Comparison of ENCODE assay signal across 22 cellular contexts in the genomic region with DNA sequence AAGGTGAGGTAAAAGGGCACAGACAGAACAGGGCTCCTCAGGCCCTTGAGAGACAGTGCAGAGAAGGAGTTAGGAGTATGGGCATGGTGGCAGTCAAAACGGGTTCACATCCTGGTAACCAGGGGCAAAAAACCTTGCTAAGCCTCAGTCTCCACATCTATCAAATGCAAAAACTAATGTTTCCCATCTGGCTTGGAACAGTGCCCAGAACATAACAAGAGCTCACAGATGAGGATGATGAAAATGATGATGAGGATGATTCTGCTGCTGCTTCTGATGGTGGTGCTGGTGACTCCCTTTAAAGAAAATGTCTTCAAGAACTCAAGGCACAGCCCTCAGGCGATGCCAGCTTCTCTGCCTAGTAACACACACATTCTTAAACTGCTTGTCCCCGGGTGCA. TPM values are rescaled to one million over a fixed set of nuclear protein-coding genes. Genes with fewer than 3 reads are reported as not detected.
DNase-seq lines count a peak whose midpoint lies in the region; ATAC-seq and TF ChIP-seq lines count a peak whose summit lies in the region.
"Had no signal": no experiment of that assay in that cellular context is flagged by ENCODE, and none has a peak within 500 bp of the region (broad histone marks: within the 10 kb centered on the region; RNA-seq: fewer than 3 reads in every experiment).

No MANE protein-coding gene starts in this region.

- DNase-seq in AG10803 (ENCODE audit: low read depth): peak; percentile 56
- DNase-seq in GM23248: peak; percentile 30
- peak; percentile 16 for DNase-seq in RPMI8226
- peak; percentile 8 to 18 for DNase-seq in fibroblast of lung (ENCODE audit: low read depth in 2 of 2)
- DNase-seq in vagina (ENCODE audit: extremely low spot score in 2 of 2): no peak
- no peak for DNase-seq in inferior parietal cortex (ENCODE audit: extremely low spot score)
- DNase-seq in gastrocnemius medialis: no peak
- DNase-seq: DMS79 treated with DMSO at 0.1 percent for 48 hours, GDM1, NCI-H1105 treated with DMSO at 0.1 percent for 48 hours, NCI-H187, NCI-H2227 treated with DMSO at 0.1 percent for 48 hours, NCI-H510A treated with DMSO at 0.1 percent for 48 hours, NCI-H82, T-cell had no signal

- no peaks in the 10 kb centered on the region for H3K27me3 ChIP-seq in GM23248 (replicated peaks; ENCODE audit: insufficient read depth)
- H3K27me3 ChIP-seq in fibroblast of lung (ENCODE audit: control insufficient read depth, insufficient read depth, low read length): peaks cover 1% of the 10 kb centered on the region
- H3K27me3 ChIP-seq in vagina: no peaks in the 10 kb centered on the region
- H3K27me3 ChIP-seq in gastrocnemius medialis: no peaks in the 10 kb centered on the region

- H3K9ac ChIP-seq in GM23248 (no peak overlapping the region), fibroblast of lung (ENCODE audit: insufficient read depth, low read length) (no peak overlapping the region)

- H3K4me1 ChIP-seq in GM23248 (ENCODE audit: insufficient read depth) (no peaks in the 10 kb centered on the region), fibroblast of lung (ENCODE audit: control insufficient read depth, extremely low read depth, insufficient read depth, low read length) (no peaks in the 10 kb centered on the region), vagina (no peaks in the 10 kb centered on the region), gastrocnemius medialis (no peaks in the 10 kb centered on the region)

- no peaks in the 10 kb centered on the region for H3K79me2 ChIP-seq in GM23248 (ENCODE audit: insufficient read depth)
- no peaks in the 10 kb centered on the region for H3K79me2 ChIP-seq in fibroblast of lung (ENCODE audit: control insufficient read depth, insufficient read depth, low read length)

- intact Hi-C loops in vagina (cut with DNase I) (no loop called here), gastrocnemius medialis (cut with DNase I; ENCODE audit: low total_unique reads) (no loop called here)

- H3K36me3 ChIP-seq in GM23248 (ENCODE audit: low read depth): no peaks in the 10 kb centered on the region
- no peaks in the 10 kb centered on the region for H3K36me3 ChIP-seq in fibroblast of lung (ENCODE audit: control insufficient read depth, insufficient read depth, low read length)
- H3K36me3 ChIP-seq in vagina: no peaks in the 10 kb centered on the region
- no peaks in the 10 kb centered on the region for H3K36me3 ChIP-seq in gastrocnemius medialis

- no peaks in the 10 kb centered on the region for H3K9me2 ChIP-seq in GM23248 (ENCODE audit: insufficient read depth)

- H4K20me1 ChIP-seq in GM23248 (ENCODE audit: insufficient read depth) (no peaks in the 10 kb centered on the region), fibroblast of lung (ENCODE audit: control insufficient read depth, extremely low read depth, insufficient read depth, low read length) (no peaks in the 10 kb centered on the region)

- 17 to 25% methylated on average over 3 of the region's 3 CpGs for WGBS in GM23248 (ENCODE audit: low coverage in 1 of 2, low lambda C conversion rate in 2 of 2, missing lambda C conversion rate in 2 of 2), 2 experiments

- in situ Hi-C loops in GM23248 (cut with MboI): no loop called here
- in situ Hi-C loops in gastrocnemius medialis (cut with MboI; ENCODE audit: low sequenced_read_pairs in 4 of 4): no loop called here

- 0 out of 2 replicates have a peak, but pooled peaks cover 8% of the 10 kb centered on the region for H3F3A ChIP-seq in GM23248 (ENCODE audit: insufficient read depth)

- H3K4me3 ChIP-seq in AG10803 (ENCODE audit: low read length): no peak overlapping the region
- H3K4me3 ChIP-seq in GM23248: no peak overlapping the region
- H3K4me3 ChIP-seq in fibroblast of lung (replicated peaks in 1 of 4; ENCODE audit: control extremely low read depth in 1 of 4, insufficient read depth in 1 of 4, low read depth in 3 of 4, low read length in 4 of 4): no peak overlapping the region
- H3K4me3 ChIP-seq in vagina: no peak overlapping the region
- no peak overlapping the region for H3K4me3 ChIP-seq in gastrocnemius medialis
- H3K4me3 ChIP-seq: K562 had no signal

- H3K27ac ChIP-seq in GM23248: no peak overlapping the region
- no peak overlapping the region for H3K27ac ChIP-seq in fibroblast of lung (ENCODE audit: insufficient read depth, low read length)
- no peak overlapping the region for H3K27ac ChIP-seq in vagina
- no peak overlapping the region for H3K27ac ChIP-seq in gastrocnemius medialis

- H2AFZ ChIP-seq in GM23248 (no peak overlapping the region), fibroblast of lung (ENCODE audit: low read length) (no peak overlapping the region)

- ATAC-seq in GM18861 (IDR thresholded peaks at IDR 0.05; ENCODE audit: unreplicated experiment): no peak
- no peak for ATAC-seq in gastrocnemius medialis
- ATAC-seq: K562, Panc1, Right ventricle myocardium inferior, T-cell had no signal

- no peaks in the 10 kb centered on the region for H3K9me3 ChIP-seq in GM23248 (ENCODE audit: low read depth)
- H3K9me3 ChIP-seq in fibroblast of lung (ENCODE audit: control insufficient read depth, insufficient read depth, low read depth, low read length): no peaks in the 10 kb centered on the region
- H3K9me3 ChIP-seq in vagina: no peaks in the 10 kb centered on the region
- no peaks in the 10 kb centered on the region for H3K9me3 ChIP-seq in gastrocnemius medialis

- TF ChIP-seq CTCF in AG10803 (conservative IDR thresholded peaks at IDR 0.05; ENCODE audit: low read length): no peak
- no peak for TF ChIP-seq CTCF in fibroblast of lung (conservative IDR thresholded peaks at IDR 0.05 in 1 of 2, IDR thresholded peaks at IDR 0.05 in 1 of 2; ENCODE audit: low read depth in 1 of 2, low read length in 2 of 2)
- TF ChIP-seq CTCF in vagina (IDR thresholded peaks at IDR 0.05): no peak
- no peak for TF ChIP-seq CTCF in gastrocnemius medialis (IDR thresholded peaks at IDR 0.05 in 4 of 5, conservative IDR thresholded peaks at IDR 0.05 in 1 of 5)

- no peak for TF ChIP-seq POLR2A in vagina (IDR thresholded peaks at IDR 0.05)
- no peak for TF ChIP-seq POLR2A in gastrocnemius medialis (IDR thresholded peaks at IDR 0.05)

- H3K4me2 ChIP-seq in GM23248 (ENCODE audit: unreplicated experiment) (no peak overlapping the region), fibroblast of lung (ENCODE audit: extremely low read depth, insufficient read depth, low read length) (no peak overlapping the region)

RNA-seq across cellular contexts. Expression of gene HHIPL2, which starts 24.1 kb away (rescaled TPM):
- total RNA-seq in GM23248 (2014; rRNA removed; shearing (Covaris generic)): 0.25 and 1.3 TPM in 2 replicates
- polyA plus RNA-seq in GM23248 (2016; fragmentation: Nextera tagmentation; extraction: Ambion mirVana): 0.71 and 1.3 TPM in 2 replicates
- under 0.01 and 0.33 TPM in 2 replicates for total RNA-seq in fibroblast of lung
- 0.14 and 0.18 TPM in 2 replicates for polyA plus RNA-seq in fibroblast of lung
- 0.09 and 0.17 TPM in 2 replicates for polyA plus RNA-seq in fibroblast of lung (2012)
- not detected in 2 replicates for polyA minus RNA-seq in fibroblast of lung (ENCODE audit: low replicate concordance)
- total RNA-seq in vagina: not detected
- not detected for total RNA-seq in gastrocnemius medialis
- total RNA-seq: A673, Right ventricle myocardium inferior, SK-MEL-5 had no signal
- polyA plus RNA-seq: CD14-positive monocyte had no signal

Comparison
In these comparisons a context has a peak if more than half of its experiments do, and no peak if none do; other contexts are left out.
1. DNase-seq: peak in AG10803 (single experiment), GM23248 (single experiment), RPMI8226 (single experiment) and fibroblast of lung (2 of 2); none in vagina (0 of 2), inferior parietal cortex (single experiment) and gastrocnemius medialis (0 of 2).